In genomic region chr14:20329355-20329754, GRCh38 we compare ENCODE assay signal across 21 cellular contexts. TPM values are rescaled to one million over a fixed set of nuclear protein-coding genes. Genes with fewer than 3 reads are reported as not detected.
DNase-seq lines count a peak whose midpoint lies in the region; ATAC-seq and TF ChIP-seq lines count a peak whose summit lies in the region.
"Had no signal": no experiment of that assay in that cellular context is flagged by ENCODE, and none has a peak within 500 bp of the region (broad histone marks: within the 10 kb centered on the region; RNA-seq: fewer than 3 reads in every experiment).

No MANE protein-coding gene starts in this region.

- TF ChIP-seq CTCF in HCT116 (IDR thresholded peaks at IDR 0.05 in 2 of 3, conservative IDR thresholded peaks at IDR 0.05 in 1 of 3; ENCODE audit: borderline replicate concordance in 1 of 3, insufficient read depth in 1 of 3, low read depth in 2 of 3, low read length in 2 of 3) (no peak), RWPE2 (IDR thresholded peaks at IDR 0.05; ENCODE audit: poor library complexity, severe bottlenecking) (no peak), right lobe of liver (IDR thresholded peaks at IDR 0.05) (no peak)

- no peaks in the 10 kb centered on the region for H3K9me2 ChIP-seq in HCT116 (ENCODE audit: insufficient read depth)

- TF ChIP-seq POLR2A in HCT116 (IDR thresholded peaks at IDR 0.05; ENCODE audit: borderline replicate concordance, extremely low read depth, insufficient read depth, insufficient read length) (no peak), right lobe of liver (IDR thresholded peaks at IDR 0.05) (no peak)

- H3K4me2 ChIP-seq in HCT116 (ENCODE audit: low read length) = no peak overlapping the region

- ATAC-seq in HCT116 (no peak), RWPE2 (ENCODE audit: low read depth) (no peak), right lobe of liver (no peak)
- ATAC-seq: CD8-positive, alpha-beta T cell; PC-3 had no signal

- CTCF ChIA-PET in activated CD4-positive, alpha-beta memory T cell treated with anti-CD3 and anti-CD28 coated beads, Interleukin-2, amount 10 ng/mL, durations not matched to agents 7 days and 5 days (lab: Charles Lee) = interaction anchor here (1.1 to 6.4 kb wide), 8 partner anchors 11 to 361 kb away, joined by 3 to 108 read pairs (median 16); partner anchors contain the start of genes PARP2, PIP4P1, TEP1 and TTC5
- CTCF ChIA-PET in activated CD4-positive, alpha-beta memory T cell treated with anti-CD3 and anti-CD28 coated beads for 36 hours (lab: Charles Lee) = interaction anchor here (0.8 to 8.9 kb wide), 7 partner anchors 12 to 284 kb away, joined by 3 to 129 read pairs (median 5); partner anchors contain the start of genes APEX1 and PARP2
- CTCF ChIA-PET in HCT116 (lab: Charles Lee) = interaction anchor here (1.5 to 2.7 kb wide), 2 partner anchors 12 to 86 kb away, joined by 3 to 9 read pairs; no protein-coding TSS in a partner anchor

- H3K27ac ChIP-seq in HCT116 (ENCODE audit: low read depth, low read length) = peak overlapping the region; percentile 2; the same call in 1 of the 2 replicates
- peak overlapping the region; percentile 30 for H3K27ac ChIP-seq in RWPE2 (ENCODE audit: poor library complexity, severe bottlenecking)
- H3K27ac ChIP-seq in right lobe of liver = peak overlapping the region in 2 of 3 donors; percentile 19 to 94
- H3K27ac ChIP-seq: BLaER1, RWPE1, SJCRH30 had no signal

- POLR2A ChIA-PET in activated CD4-positive, alpha-beta memory T cell treated with anti-CD3 and anti-CD28 coated beads, Interleukin-2, amount 10 ng/mL, durations not matched to agents 7 days and 5 days (lab: Charles Lee) = interaction anchor here (1.3 to 9.5 kb wide), 3 partner anchors 13 to 284 kb away, joined by 3 to 144 read pairs (median 3); partner anchors contain the start of gene PARP2
- POLR2A ChIA-PET in activated CD4-positive, alpha-beta memory T cell treated with anti-CD3 and anti-CD28 coated beads for 36 hours (lab: Charles Lee) = interaction anchor here (4.8 kb wide), 1 partner anchor 14 kb away, joined by 59 read pairs; the partner anchor contains the start of gene PARP2
- POLR2A ChIA-PET in HCT116 (lab: Charles Lee) = interaction anchor here (1.3 to 3.0 kb wide), 2 partner anchors 12 to 14 kb away, joined by 3 to 23 read pairs; partner anchors contain the start of gene PARP2

- RAD21 ChIA-PET in HCT116 (lab: Charles Lee; ENCODE audit: low non-redundant PET in 1 of 2, low total read pairs in 2 of 2, uncharacterized antibody in 2 of 2, unreplicated experiment in 2 of 2) = no interaction called here

- H3K9ac ChIP-seq in HCT116 (ENCODE audit: low read length) = no peak overlapping the region
- H3K9ac ChIP-seq: BLaER1 had no signal

- peaks cover 6% of the 10 kb centered on the region; the same call in 1 of the 2 replicates for H4K20me1 ChIP-seq in HCT116 (ENCODE audit: insufficient read depth)

- peaks cover 63% of the 10 kb centered on the region for H3K4me1 Mint-ChIP-seq in activated CD4-positive, alpha-beta memory T cell treated with anti-CD3 and anti-CD28 coated beads, Interleukin-2, amount 10 ng/mL, durations not matched to agents 7 days and 5 days
- peaks cover 43% of the 10 kb centered on the region for H3K4me1 Mint-ChIP-seq in activated CD4-positive, alpha-beta memory T cell treated with anti-CD3 and anti-CD28 coated beads for 36 hours (ENCODE audit: low read depth)

- no peak for DNase-seq in activated CD4-positive, alpha-beta memory T cell treated with anti-CD3 and anti-CD28 coated beads, Interleukin-2, amount 10 ng/mL, durations not matched to agents 7 days and 5 days
- no peak for DNase-seq in activated CD4-positive, alpha-beta memory T cell treated with anti-CD3 and anti-CD28 coated beads for 36 hours
- DNase-seq in HCT116 (ENCODE audit: low read depth, low spot score) (no peak), RWPE2 (ENCODE audit: low spot score) (no peak), right lobe of liver (no peak), NCI-H1417 treated with DMSO at 0.1 percent for 48 hours (lab: John Stamatoyannopoulos, UW) (no peak)
- DNase-seq in activated CD4-positive, CD25-positive, alpha-beta regulatory T cell treated with anti-CD3 and anti-CD28 coated beads, Interleukin-2, amount 50 U/mL, for 72 hours = no peak
- DNase-seq in activated T-cell treated with anti-CD3 and anti-CD28 coated beads, Interleukin-2, amount 50 U/mL, for 1 hour = no peak
- DNase-seq: 8988T; CD8-positive, alpha-beta T cell; DMS79; HFFc6; MG63; NCI-H1092 treated with DMSO at 0.1 percent for 48 hours; NCI-H1694 treated with DMSO at 0.1 percent for 48 hours; NCI-H226; NCI-H526; PC-3; SJCRH30 had no signal

- peaks cover 12 to 22% of the 10 kb centered on the region in 2 experiments for H3K4me1 ChIP-seq in HCT116 (ENCODE audit: control insufficient read depth in 1 of 2, insufficient read depth in 2 of 2, low read length in 2 of 2)
- H3K4me1 ChIP-seq in RWPE2 (ENCODE audit: insufficient read depth, poor library complexity, severe bottlenecking) = peaks cover 33% of the 10 kb centered on the region
- H3K4me1 ChIP-seq in right lobe of liver = peaks cover 0 to 52% (median 14%) of the 10 kb centered on the region in 4 donors

- WGBS in right lobe of liver (ENCODE audit: insufficient coverage, low coverage, low lambda C conversion rate, missing lambda C conversion rate) = 4% methylated on average over 2 of the region's 2 CpGs

- no peaks in the 10 kb centered on the region for H3K9me3 Mint-ChIP-seq in activated CD4-positive, alpha-beta memory T cell treated with anti-CD3 and anti-CD28 coated beads, Interleukin-2, amount 10 ng/mL, durations not matched to agents 7 days and 5 days
- no peaks in the 10 kb centered on the region for H3K9me3 Mint-ChIP-seq in activated CD4-positive, alpha-beta memory T cell treated with anti-CD3 and anti-CD28 coated beads for 36 hours
- H3K9me3 Mint-ChIP-seq: CD8-positive, alpha-beta T cell; HFFc6 had no signal

- no peak overlapping the region for H3K4me3 Mint-ChIP-seq in activated CD4-positive, alpha-beta memory T cell treated with anti-CD3 and anti-CD28 coated beads, Interleukin-2, amount 10 ng/mL, durations not matched to agents 7 days and 5 days
- no peak overlapping the region for H3K4me3 Mint-ChIP-seq in activated CD4-positive, alpha-beta memory T cell treated with anti-CD3 and anti-CD28 coated beads for 36 hours
- H3K4me3 Mint-ChIP-seq: CD8-positive, alpha-beta T cell had no signal

- peaks cover 42% of the 10 kb centered on the region for H3K36me3 Mint-ChIP-seq in activated CD4-positive, alpha-beta memory T cell treated with anti-CD3 and anti-CD28 coated beads, Interleukin-2, amount 10 ng/mL, durations not matched to agents 7 days and 5 days (ENCODE audit: low read depth)
- peaks cover 35% of the 10 kb centered on the region for H3K36me3 Mint-ChIP-seq in activated CD4-positive, alpha-beta memory T cell treated with anti-CD3 and anti-CD28 coated beads for 36 hours

- no peak overlapping the region for H2AFZ ChIP-seq in HCT116 (ENCODE audit: low read depth, low read length, poor library complexity, severe bottlenecking)

- H3K36me3 ChIP-seq in HCT116 (ENCODE audit: control insufficient read depth in 1 of 2, insufficient read depth in 2 of 2, low read length in 2 of 2) (peaks cover 32 to 49% of the 10 kb centered on the region in 2 experiments), RWPE2 (ENCODE audit: low read depth) (peaks cover 71% of the 10 kb centered on the region), right lobe of liver (peaks cover 0 to 39% (median 11%) of the 10 kb centered on the region in 4 donors)

- intact Hi-C loops in activated CD4-positive, alpha-beta memory T cell treated with anti-CD3 and anti-CD28 coated beads for 36 hours (cut with micrococcal nuclease) = no loop called here
- intact Hi-C loops in HCT116 (cut with micrococcal nuclease) = loop anchor here (5.0 kb wide), 1 partner anchor 143 kb away; no protein-coding TSS in a partner anchor
- intact Hi-C loops in right lobe of liver (cut with DNase I) = loop anchor here in 1 of 2 donors (10.0 kb wide), 2 partner anchors 275 to 355 kb away; partner anchors contain the start of genes ANG and RNASE4

- no peak for TF ChIP-seq RAD21 in HCT116 (IDR thresholded peaks at IDR 0.05; ENCODE audit: low read depth)

- no peaks in the 10 kb centered on the region for H3K27me3 Mint-ChIP-seq in activated CD4-positive, alpha-beta memory T cell treated with anti-CD3 and anti-CD28 coated beads, Interleukin-2, amount 10 ng/mL, durations not matched to agents 7 days and 5 days
- H3K27me3 Mint-ChIP-seq in activated CD4-positive, alpha-beta memory T cell treated with anti-CD3 and anti-CD28 coated beads for 36 hours = no peaks in the 10 kb centered on the region

- BruUV-seq in HCT116 (replicated peaks; lab: Mats Ljungman, UMichigan) = no TSS peak

- peak overlapping the region; percentile 5 for H3K27ac Mint-ChIP-seq in activated CD4-positive, alpha-beta memory T cell treated with anti-CD3 and anti-CD28 coated beads, Interleukin-2, amount 10 ng/mL, durations not matched to agents 7 days and 5 days
- H3K27ac Mint-ChIP-seq in activated CD4-positive, alpha-beta memory T cell treated with anti-CD3 and anti-CD28 coated beads for 36 hours = no peak overlapping the region
- H3K27ac Mint-ChIP-seq: CD8-positive, alpha-beta T cell had no signal

- H3K9me3 ChIP-seq in HCT116 (ENCODE audit: control insufficient read depth in 1 of 2, insufficient read depth in 1 of 2, low read depth in 1 of 2, low read length in 2 of 2) (no peaks in the 10 kb centered on the region), RWPE2 (ENCODE audit: severe bottlenecking) (no peaks in the 10 kb centered on the region), right lobe of liver (no peaks in the 10 kb centered on the region)
- H3K9me3 ChIP-seq: BLaER1, MG63, SJCRH30 had no signal

- H3K27me3 ChIP-seq in HCT116 (ENCODE audit: insufficient read depth, low read length) = no peaks in the 10 kb centered on the region
- no peaks in the 10 kb centered on the region for H3K27me3 ChIP-seq in RWPE2 (ENCODE audit: insufficient read depth, poor library complexity, severe bottlenecking)
- no peaks in the 10 kb centered on the region for H3K27me3 ChIP-seq in right lobe of liver
- H3K27me3 ChIP-seq: BLaER1, MG63, SJCRH30 had no signal

- peaks cover 86% of the 10 kb centered on the region for H3K79me2 ChIP-seq in HCT116 (ENCODE audit: insufficient read depth, low read length)

- H3K4me3 ChIP-seq in HCT116 (replicated peaks in 1 of 2; ENCODE audit: low read depth in 1 of 2, low read length in 2 of 2) = no peak overlapping the region
- no peak overlapping the region for H3K4me3 ChIP-seq in RWPE2 (ENCODE audit: severe bottlenecking)
- peak overlapping the region in 1 of 3 donors; percentile 67 for H3K4me3 ChIP-seq in right lobe of liver
- H3K4me3 ChIP-seq: BLaER1, MG63, SJCRH30 had no signal

RNA-seq across cellular contexts. Expression of gene CCNB1IP1, which starts 3.7 kb away (rescaled TPM):
- 10 to 100 TPM; 39.3 to 43.4 TPM for total RNA-seq in activated CD4-positive, alpha-beta memory T cell treated with anti-CD3 and anti-CD28 coated beads, Interleukin-2, amount 10 ng/mL, durations not matched to agents 7 days and 5 days
- total RNA-seq in activated CD4-positive, alpha-beta memory T cell treated with anti-CD3 and anti-CD28 coated beads for 36 hours = 10 to 100 TPM; 70.2 to 77.4 TPM
- total RNA-seq in HCT116 (2021; ENCODE audit: unreplicated experiment) = 77.0 TPM
- polyA plus RNA-seq in HCT116 (2012) = 66.0 and 74.8 TPM in 2 replicates
- total RNA-seq in right lobe of liver = 10 to 100 TPM; 15.7 to 55.5 (median 24.9) TPM

RNA-seq across cellular contexts. Expression of gene PARP2, which starts 14.1 kb away (rescaled TPM):
- 10 to 100 TPM; 27.1 to 28.7 TPM for total RNA-seq in activated CD4-positive, alpha-beta memory T cell treated with anti-CD3 and anti-CD28 coated beads, Interleukin-2, amount 10 ng/mL, durations not matched to agents 7 days and 5 days
- total RNA-seq in activated CD4-positive, alpha-beta memory T cell treated with anti-CD3 and anti-CD28 coated beads for 36 hours = 10 to 100 TPM; 46.3 to 47.3 TPM
- total RNA-seq in HCT116 (2021; ENCODE audit: unreplicated experiment) (51.8 TPM), right lobe of liver (10 to 100 TPM in 2 of 6 experiments, 1 to 10 TPM in 4; 5.5 to 10.4 (median 9.1) TPM)
- polyA plus RNA-seq in HCT116 (2012) = 36.1 and 46.7 TPM in 2 replicates

RNA-seq across cellular contexts. Expression of gene TTC5, which starts 23.6 kb away (rescaled TPM):
- total RNA-seq in activated CD4-positive, alpha-beta memory T cell treated with anti-CD3 and anti-CD28 coated beads, Interleukin-2, amount 10 ng/mL, durations not matched to agents 7 days and 5 days = 10 to 100 TPM; 20.5 to 21.2 TPM
- total RNA-seq in activated CD4-positive, alpha-beta memory T cell treated with anti-CD3 and anti-CD28 coated beads for 36 hours = 10 to 100 TPM; 19.0 to 22.7 TPM
- total RNA-seq in HCT116 (2021; ENCODE audit: unreplicated experiment) = 23.3 TPM
- 13.4 and 15.4 TPM in 2 replicates for polyA plus RNA-seq in HCT116 (2012)
- 1 to 10 TPM; 3.1 to 5.1 (median 4.2) TPM for total RNA-seq in right lobe of liver

Comparison
In these comparisons a context has a peak if more than half of its experiments do, and no peak if none do; other contexts are left out.
1. H3K27ac ChIP-seq: peak in every context shown above with its lines; median percentile 56 in right lobe of liver; 30 in RWPE2; 2 in HCT116.